12 cellular contexts compared by ENCODE assay signal in genomic region chr10:61135276-61135721, GRCh38.
DNase-seq lines count a peak whose midpoint lies in the region; ATAC-seq, FAIRE-seq and TF ChIP-seq lines count a peak whose summit lies in the region.
"Had no signal": no experiment of that assay in that cellular context is flagged by ENCODE, and none has a peak within 500 bp of the region (broad histone marks: within the 10 kb centered on the region; RNA-seq: fewer than 3 reads in every experiment).

No MANE protein-coding gene starts in this region.

- ATAC-seq in GM18519 (IDR thresholded peaks at IDR 0.05; ENCODE audit: low FRiP score, unreplicated experiment) = peak; percentile 97
- peak; percentile 96 for ATAC-seq in GM21529 (IDR thresholded peaks at IDR 0.05; ENCODE audit: unreplicated experiment)
- ATAC-seq in HG03159 (IDR thresholded peaks at IDR 0.05; ENCODE audit: unreplicated experiment) = peak; percentile 92

- H3K4me1 ChIP-seq in H1 (replicated peaks in 1 of 4; ENCODE audit: control insufficient read depth in 3 of 4, insufficient read depth in 4 of 4, low read length in 3 of 4) = peaks cover 3 to 15% (median 8%) of the 10 kb centered on the region in 4 experiments; a peak in 6 of 7 replicates

- no peak overlapping the region for H4K5ac ChIP-seq in H1 (ENCODE audit: insufficient read length, low read depth, low read length)

- no peaks in the 10 kb centered on the region for H3K27me3 ChIP-seq in H1 (replicated peaks in 1 of 4; ENCODE audit: control insufficient read depth in 3 of 4, extremely low read depth in 1 of 4, insufficient read depth in 3 of 4, low read length in 3 of 4)

- no peak for TF ChIP-seq RAD21 in H1 (IDR thresholded peaks at IDR 0.05 in 1 of 2, conservative IDR thresholded peaks at IDR 0.05 in 1 of 2; ENCODE audit: low read depth in 2 of 2, low read length in 2 of 2)

- no peak overlapping the region for H2BK15ac ChIP-seq in H1 (ENCODE audit: low read length)

- no peak for TF ChIP-seq CTCF in H1 (IDR thresholded peaks at IDR 0.05; ENCODE audit: control extremely low read depth in 1 of 3, insufficient read depth in 1 of 3, low read depth in 1 of 3, low read length in 3 of 3)

- H4K8ac ChIP-seq in H1 (ENCODE audit: extremely low read depth, insufficient read depth, low read length) = no peak overlapping the region

- H3K79me1 ChIP-seq in H1 (ENCODE audit: low read depth, low read length) = no peaks in the 10 kb centered on the region

- H3K4me3 ChIP-seq in H1 (ENCODE audit: extremely low read depth in 1 of 4, insufficient read depth in 2 of 4, low read depth in 3 of 4, low read length in 4 of 4) = no peak overlapping the region

- no peak overlapping the region for H3K56ac ChIP-seq in H1 (replicated peaks; ENCODE audit: insufficient read length, low read depth, low read length)

- TF ChIP-seq POLR2A in H1 (IDR thresholded peaks at IDR 0.05; ENCODE audit: control extremely low read depth in 1 of 2, low read depth in 2 of 2, low read length in 2 of 2) = no peak

- H4K91ac ChIP-seq in H1 (replicated peaks; ENCODE audit: insufficient read length, low read length) = no peak overlapping the region

- no peak overlapping the region for H2BK5ac ChIP-seq in H1 (ENCODE audit: low read depth, low read length)

- no peak overlapping the region for H3K23ac ChIP-seq in H1 (ENCODE audit: insufficient read length)

- no peak overlapping the region for H3K9ac ChIP-seq in H1 (replicated peaks in 1 of 4; ENCODE audit: extremely low read depth in 1 of 4, low read depth in 3 of 4, low read length in 3 of 4)

- no peak for DNase-seq in H1 (ENCODE audit: low read depth in 1 of 2, low spot score in 2 of 2)
- no peak for DNase-seq in activated CD8-positive, alpha-beta memory T cell treated with anti-CD3 and anti-CD28 coated beads, Interleukin-2, amount 50 U/mL, for 4 hours
- no peak for DNase-seq in foreskin melanocyte
- no peak for DNase-seq in activated T-cell treated with anti-CD3 and anti-CD28 coated beads, Interleukin-2, amount 50 U/mL, for 48 hours
- DNase-seq in NCI-H82 (lab: John Stamatoyannopoulos, UW) = no peak
- DNase-seq: activated naive CD4-positive, alpha-beta T cell treated with Interleukin-2 at 50 U/mL for 16 hours; CD4-positive, alpha-beta memory T cell had no signal

- POLR2A ChIA-PET in H1 (lab: Charles Lee; ENCODE audit: partially characterized antibody) = no interaction called here

- no peak overlapping the region for H2BK12ac ChIP-seq in H1 (ENCODE audit: low read depth, low read length)

- H2BK120ac ChIP-seq in H1 (replicated peaks; ENCODE audit: low read depth, low read length) = no peak overlapping the region

- H2AFZ ChIP-seq in H1 (ENCODE audit: low read length) = peak overlapping the region; percentile 47; the same call in 1 of the 2 replicates

- WGBS in H1 (ENCODE audit: extremely low coverage in 1 of 2, insufficient coverage in 1 of 2, insufficient read length in 1 of 2, insufficient replicate concordance in 2 of 2, low coverage in 1 of 2, low lambda C conversion rate in 2 of 2, missing lambda C conversion rate in 1 of 2), 2 experiments = 76% methylated on average over 3 of the region's 3 CpGs; no CpG with 5 or more reads in 1 of the 2 experiments

- CTCF ChIA-PET in H1 (lab: Charles Lee; ENCODE audit: partially characterized antibody) = no interaction called here

- peak overlapping the region; percentile 61; the same call in 1 of the 2 replicates for H3K27ac ChIP-seq in H1 (ENCODE audit: low read depth, low read length)

- H3K36me3 ChIP-seq in H1 (ENCODE audit: control insufficient read depth in 2 of 4, insufficient read depth in 4 of 4, low read length in 3 of 4) = peaks cover 0 to 2% (median 0%) of the 10 kb centered on the region in 4 experiments; a peak in 1 of 8 replicates

- no peaks in the 10 kb centered on the region for H3K79me2 ChIP-seq in H1 (ENCODE audit: control insufficient read depth in 1 of 2, insufficient read depth in 2 of 2, low read length in 2 of 2)

- 0 out of 3 replicates have a peak, but pooled peaks of 1 of the 2 experiments have one; percentile 11 for TF ChIP-seq EP300 in H1 (IDR thresholded peaks at IDR 0.05; ENCODE audit: borderline replicate concordance in 1 of 2, low read depth in 2 of 2, low read length in 2 of 2)

- no peak overlapping the region for H3K4ac ChIP-seq in H1 (replicated peaks; ENCODE audit: insufficient read length, low read depth, low read length)

- H3K9me3 ChIP-seq in H1 (ENCODE audit: insufficient read depth in 2 of 2, low read depth in 1 of 2, low read length in 1 of 2) = peaks cover 2 to 4% of the 10 kb centered on the region in 2 experiments; a peak in 2 of 4 replicates

- no peak overlapping the region for H3K18ac ChIP-seq in H1 (ENCODE audit: extremely low read depth, low read length)

- no peaks in the 10 kb centered on the region for H3K23me2 ChIP-seq in H1 (ENCODE audit: low read depth, low read length)

- no peak overlapping the region for H2AK5ac ChIP-seq in H1 (ENCODE audit: low read depth, low read length)

- H2BK20ac ChIP-seq in H1 (ENCODE audit: low read length) = no peak overlapping the region

- no peak overlapping the region for H3K14ac ChIP-seq in H1 (ENCODE audit: insufficient read length)

- no peaks in the 10 kb centered on the region for H4K20me1 ChIP-seq in H1 (replicated peaks in 1 of 2; ENCODE audit: control insufficient read depth in 1 of 2, insufficient read depth in 2 of 2, low read length in 2 of 2)

- no peak for FAIRE-seq in H1 (lab: Jason Lieb, UNC)
- FAIRE-seq: H54, islet of Langerhans had no signal

- peak overlapping the region in 1 of 2 experiments; percentile 39; a peak in 1 of 4 replicates for H3K4me2 ChIP-seq in H1 (ENCODE audit: insufficient read depth in 1 of 2, low read depth in 2 of 2, low read length in 2 of 2)

TF ChIP-seq in H1, 55 proteins besides CTCF, POLR2A, EP300 and RAD21:
- TF ChIP-seq GABPA (IDR thresholded peaks at IDR 0.05; ENCODE audit: borderline replicate concordance, insufficient read depth, low read length) = no peak
- TF ChIP-seq CTBP2 (IDR thresholded peaks at IDR 0.05; ENCODE audit: borderline replicate concordance, insufficient read depth, insufficient read length, low read length) = no peak
- peak; percentile 56; the same call in 1 of the 2 replicates for TF ChIP-seq JUN (IDR thresholded peaks at IDR 0.05; ENCODE audit: low read depth, low read length)
- no peak for TF ChIP-seq CREB1 (IDR thresholded peaks at IDR 0.05)
- no peak for TF ChIP-seq TAF1 (IDR thresholded peaks at IDR 0.05; ENCODE audit: low read depth, low read length)
- no peak for TF ChIP-seq MAX (IDR thresholded peaks at IDR 0.05)
- TF ChIP-seq GTF2F1 (IDR thresholded peaks at IDR 0.05; ENCODE audit: borderline replicate concordance, low read depth, low read length) = no peak
- no peak for TF ChIP-seq CHD2 (IDR thresholded peaks at IDR 0.05; ENCODE audit: low read length)
- TF ChIP-seq, protein P1, sequence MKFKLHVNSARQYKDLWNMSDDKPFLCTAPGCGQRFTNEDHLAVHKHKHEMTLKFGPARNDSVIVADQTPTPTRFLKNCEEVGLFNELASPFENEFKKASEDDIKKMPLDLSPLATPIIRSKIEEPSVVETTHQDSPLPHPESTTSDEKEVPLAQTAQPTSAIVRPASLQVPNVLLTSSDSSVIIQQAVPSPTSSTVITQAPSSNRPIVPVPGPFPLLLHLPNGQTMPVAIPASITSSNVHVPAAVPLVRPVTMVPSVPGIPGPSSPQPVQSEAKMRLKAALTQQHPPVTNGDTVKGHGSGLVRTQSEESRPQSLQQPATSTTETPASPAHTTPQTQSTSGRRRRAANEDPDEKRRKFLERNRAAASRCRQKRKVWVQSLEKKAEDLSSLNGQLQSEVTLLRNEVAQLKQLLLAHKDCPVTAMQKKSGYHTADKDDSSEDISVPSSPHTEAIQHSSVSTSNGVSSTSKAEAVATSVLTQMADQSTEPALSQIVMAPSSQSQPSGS (IDR thresholded peaks at IDR 0.05; ENCODE audit: low read length) = peak; percentile 67; the same call in 1 of the 2 replicates
- no peak for TF ChIP-seq KDM4A (IDR thresholded peaks at IDR 0.05; ENCODE audit: low read depth, low read length, severe bottlenecking)
- no peak for TF ChIP-seq E2F6 (IDR thresholded peaks at IDR 0.05)
- no peak for TF ChIP-seq RXRA (IDR thresholded peaks at IDR 0.05; ENCODE audit: insufficient read depth, low read depth, low read length)
- TF ChIP-seq RFX5 (IDR thresholded peaks at IDR 0.05; ENCODE audit: borderline replicate concordance, low read depth, low read length) = no peak
- no peak; the same call in 1 of the 2 replicates for TF ChIP-seq JUND (IDR thresholded peaks at IDR 0.05; ENCODE audit: low read length)
